In genomic region chr9:90020277-90020871, GRCh38 we compare ENCODE assay signal across 13 cellular contexts.
"Had no signal": no experiment of that assay in that cellular context is flagged by ENCODE, and none has a peak within 500 bp of the region (broad histone marks: within the 10 kb centered on the region; RNA-seq: fewer than 3 reads in every experiment).

No MANE protein-coding gene starts in this region.

- H3K27ac ChIP-seq: transverse colon had no signal

- H3K9me3 ChIP-seq: mucosa of descending colon, transverse colon had no signal

- H3K27me3 ChIP-seq: transverse colon had no signal

- ATAC-seq: activated naive CD8-positive, alpha-beta T cell treated with anti-CD3 and anti-CD28 coated beads, Interleukin-2, amount 50 U/mL, for 24 hours; mucosa of descending colon; T-cell; WTC11 had no signal

- H3K4me1 ChIP-seq: transverse colon had no signal

- H3K4me3 ChIP-seq: mucosa of descending colon, transverse colon had no signal

- H3K36me3 ChIP-seq: transverse colon had no signal

- DNase-seq: activated CD4-positive, alpha-beta T cell treated with anti-CD3 and anti-CD28 coated beads, Interleukin-2, amount 10 ng/mL, durations not matched to agents 24 days and 14 days; activated naive CD4-positive, alpha-beta T cell treated with Interleukin-2 at 50 U/mL for 16 hours; activated naive CD8-positive, alpha-beta T cell treated with anti-CD3 and anti-CD28 coated beads, Interleukin-2, amount 50 U/mL, for 24 hours; central memory CD4-positive, alpha-beta T cell; cortex of kidney; effector memory CD4-positive, alpha-beta T cell; hypothalamus; mucosa of descending colon; occipital lobe; small intestine; T-cell; transverse colon had no signal
